ENCODE assay signal across 1 cellular context in the genomic region with DNA sequence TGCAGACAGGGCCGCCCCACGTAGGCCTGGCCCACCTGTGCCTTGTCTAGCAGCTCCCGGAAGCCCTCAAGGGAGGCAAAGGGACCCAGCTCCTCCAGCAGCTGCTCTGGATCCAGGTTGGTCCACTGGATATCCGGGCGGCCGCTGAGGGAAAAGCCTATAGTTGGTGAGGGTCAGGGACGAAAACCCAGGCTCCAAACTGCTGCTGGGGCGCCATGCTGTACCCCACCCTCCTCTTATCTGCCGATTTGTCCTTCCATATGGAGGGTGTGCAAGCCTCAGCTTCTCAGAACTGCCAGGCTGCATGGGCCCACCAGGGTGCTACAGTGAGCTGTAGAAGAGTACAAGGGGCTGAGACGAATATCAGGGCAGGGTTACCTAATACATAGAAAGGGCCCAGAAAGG.
TF ChIP-seq lines count a peak whose summit lies in the region.

No MANE protein-coding gene starts in this region.

TF ChIP-seq in GM12878, 131 proteins besides CTCF, POLR2A, EP300 and RAD21:
- TF ChIP-seq DPF2 (IDR thresholded peaks at IDR 0.05) = no peak
- no peak for TF ChIP-seq STAT1 (conservative IDR thresholded peaks at IDR 0.05)
- TF ChIP-seq SMAD5 (IDR thresholded peaks at IDR 0.05; ENCODE audit: low read depth) = no peak
- no peak for TF ChIP-seq RAD51 (IDR thresholded peaks at IDR 0.05)
- no peak for TF ChIP-seq CHD2 (IDR thresholded peaks at IDR 0.05; ENCODE audit: borderline replicate concordance, low read depth, low read length)
- TF ChIP-seq RBBP5 (conservative IDR thresholded peaks at IDR 0.05) = no peak
- TF ChIP-seq PKNOX1 (IDR thresholded peaks at IDR 0.05) = no peak
- no peak for TF ChIP-seq SMAD1 (IDR thresholded peaks at IDR 0.05; ENCODE audit: low read depth, partially characterized antibody)
- no peak for TF ChIP-seq USF2 (IDR thresholded peaks at IDR 0.05; ENCODE audit: borderline replicate concordance, low read depth, low read length)
- no peak for TF ChIP-seq RELA (IDR thresholded peaks at IDR 0.05; ENCODE audit: borderline replicate concordance, partially characterized antibody)
- no peak for TF ChIP-seq MLLT1 (IDR thresholded peaks at IDR 0.05)
- TF ChIP-seq KDM1A (IDR thresholded peaks at IDR 0.05; ENCODE audit: borderline replicate concordance) = no peak
- TF ChIP-seq RB1 (IDR thresholded peaks at IDR 0.05; ENCODE audit: borderline replicate concordance) = no peak
- TF ChIP-seq ZNF384 (IDR thresholded peaks at IDR 0.05; ENCODE audit: borderline replicate concordance, low read depth, low read length) = no peak
- no peak for TF ChIP-seq NBN (IDR thresholded peaks at IDR 0.05)
- TF ChIP-seq ESRRA (IDR thresholded peaks at IDR 0.05; ENCODE audit: low read length) = no peak
- TF ChIP-seq CBX5 (IDR thresholded peaks at IDR 0.05; ENCODE audit: low read depth) = no peak
- no peak for TF ChIP-seq CEBPB (IDR thresholded peaks at IDR 0.05; ENCODE audit: borderline replicate concordance in 1 of 2, low read depth in 2 of 2, low read length in 2 of 2)
- no peak for TF ChIP-seq ZNF207 (IDR thresholded peaks at IDR 0.05; ENCODE audit: borderline replicate concordance)
- TF ChIP-seq, protein P1, sequence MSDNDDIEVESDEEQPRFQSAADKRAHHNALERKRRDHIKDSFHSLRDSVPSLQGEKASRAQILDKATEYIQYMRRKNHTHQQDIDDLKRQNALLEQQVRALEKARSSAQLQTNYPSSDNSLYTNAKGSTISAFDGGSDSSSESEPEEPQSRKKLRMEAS (IDR thresholded peaks at IDR 0.05; ENCODE audit: low read depth, low read length) = no peak
TF ChIP-seq in GM12878: peak in this region for 0.
